In genomic region chr6:32968770-32969684, GRCh38 we compare ENCODE assay signal across 2 cellular contexts.
TF ChIP-seq lines count a peak whose summit lies in the region.

No MANE protein-coding gene starts in this region.

TF ChIP-seq in HEK293, 187 proteins besides CTCF, POLR2A, EP300 and RAD21 (continued from another document):
- TF ChIP-seq ZNF350 (tag by site-specific recombination; IDR thresholded peaks at IDR 0.05) (no peak), ZNF585B (tag by site-specific recombination; IDR thresholded peaks at IDR 0.05) (no peak), YY1 (tag by site-specific recombination; IDR thresholded peaks at IDR 0.05) (peak; percentile 8; the same call in 1 of the 2 replicates), PATZ1 (tag by site-specific recombination; IDR thresholded peaks at IDR 0.05) (peak; percentile 95), ZNF280C (tag by site-specific recombination; IDR thresholded peaks at IDR 0.05) (no peak), SP3 (tag by site-specific recombination; IDR thresholded peaks at IDR 0.05) (peak; percentile 2), ZFP69B (tag by site-specific recombination; IDR thresholded peaks at IDR 0.05) (peak; percentile 75; the same call in 1 of the 2 replicates), MZF1 (tag by site-specific recombination; IDR thresholded peaks at IDR 0.05; ENCODE audit: borderline replicate concordance) (0 out of 2 replicates have a peak, but pooled peaks have one; percentile 11), KLF17 (tag by site-specific recombination; IDR thresholded peaks at IDR 0.05) (no peak), HIC1 (tag by site-specific recombination; IDR thresholded peaks at IDR 0.05) (peak; percentile 63), KLF8 (tag by site-specific recombination; IDR thresholded peaks at IDR 0.05) (no peak; the same call in none of the 2 replicates), ZNF626 (tag by site-specific recombination; IDR thresholded peaks at IDR 0.05) (no peak), ZNF660 (tag by site-specific recombination; IDR thresholded peaks at IDR 0.05) (peak; percentile 78; the same call in 1 of the 2 replicates), ZNF677 (tag by site-specific recombination; IDR thresholded peaks at IDR 0.05) (no peak), ZNF362 (tag by site-specific recombination; IDR thresholded peaks at IDR 0.05) (no peak)

TF ChIP-seq in WTC11, 78 proteins besides CTCF, POLR2A, EP300 and RAD21 (continued from another document):
- TF ChIP-seq ATF6 (CRISPR knock-in tag; IDR thresholded peaks at IDR 0.05): no peak
- TF ChIP-seq ERG (CRISPR knock-in tag; IDR thresholded peaks at IDR 0.05): no peak
- peak; percentile 13; the same call in 1 of the 2 replicates for TF ChIP-seq ETV6 (CRISPR knock-in tag; IDR thresholded peaks at IDR 0.05)
- peak; percentile 86; the same call in 1 of the 2 replicates for TF ChIP-seq JUN (CRISPR knock-in tag; IDR thresholded peaks at IDR 0.05)
- TF ChIP-seq SMAD4 (CRISPR knock-in tag; IDR thresholded peaks at IDR 0.05): 0 out of 2 replicates have a peak, but pooled peaks have one; percentile 6
- no peak for TF ChIP-seq PRDM15 (CRISPR knock-in tag; IDR thresholded peaks at IDR 0.05)
- TF ChIP-seq RORB (CRISPR knock-in tag; IDR thresholded peaks at IDR 0.05): peak; percentile 8; the same call in 1 of the 2 replicates
- TF ChIP-seq TEAD1 (CRISPR knock-in tag; IDR thresholded peaks at IDR 0.05): 0 out of 2 replicates have a peak, but pooled peaks have one; percentile 20
